ENCODE assay signal across 1 cellular context in genomic region chr17:690346-690745, GRCh38.
TF ChIP-seq lines count a peak whose summit lies in the region.

No MANE protein-coding gene starts in this region.

TF ChIP-seq in H1, 55 proteins besides CTCF, POLR2A, EP300 and RAD21:
- TF ChIP-seq ZNF274 (IDR thresholded peaks at IDR 0.05; ENCODE audit: borderline replicate concordance, extremely low read depth, low read length) (no peak), SIX5 (IDR thresholded peaks at IDR 0.05; ENCODE audit: low read depth, low read length) (no peak), BACH1 (IDR thresholded peaks at IDR 0.05; ENCODE audit: low read length) (no peak), KDM5A (IDR thresholded peaks at IDR 0.05; ENCODE audit: low read length) (no peak), RFX5 (IDR thresholded peaks at IDR 0.05; ENCODE audit: borderline replicate concordance, low read depth, low read length) (no peak), MAX (IDR thresholded peaks at IDR 0.05) (no peak), JUN (IDR thresholded peaks at IDR 0.05; ENCODE audit: low read depth, low read length) (no peak), CTBP2 (IDR thresholded peaks at IDR 0.05; ENCODE audit: borderline replicate concordance, insufficient read depth, insufficient read length, low read length) (no peak), SIRT6 (IDR thresholded peaks at IDR 0.05; ENCODE audit: low read length) (no peak), E2F6 (IDR thresholded peaks at IDR 0.05) (no peak), MAFK (IDR thresholded peaks at IDR 0.05; ENCODE audit: low read depth, low read length) (no peak), CHD1 (IDR thresholded peaks at IDR 0.05; ENCODE audit: low read depth, low read length) (no peak), TAF1 (IDR thresholded peaks at IDR 0.05; ENCODE audit: low read depth, low read length) (no peak), TEAD4 (IDR thresholded peaks at IDR 0.05; ENCODE audit: low read depth, low read length) (no peak), RXRA (IDR thresholded peaks at IDR 0.05; ENCODE audit: insufficient read depth, low read depth, low read length) (no peak), NANOG (IDR thresholded peaks at IDR 0.05; ENCODE audit: insufficient read depth, low read depth, low read length, poor library complexity, severe bottlenecking) (no peak), GTF2F1 (IDR thresholded peaks at IDR 0.05; ENCODE audit: borderline replicate concordance, low read depth, low read length) (no peak)
